18 cellular contexts compared by ENCODE assay signal in genomic region chr7:138169441-138169851, GRCh38.
DNase-seq lines count a peak whose midpoint lies in the region; ATAC-seq and TF ChIP-seq lines count a peak whose summit lies in the region.
"Had no signal": no experiment of that assay in that cellular context is flagged by ENCODE, and none has a peak within 500 bp of the region (broad histone marks: within the 10 kb centered on the region; RNA-seq: fewer than 3 reads in every experiment).

No MANE protein-coding gene starts in this region.

- TF ChIP-seq CTCF in H9 (conservative IDR thresholded peaks at IDR 0.05) = no peak

- H3K9me3 Mint-ChIP-seq in H9 = peaks cover 32 to 34% of the 10 kb centered on the region in 2 experiments

- H3K36me3 ChIP-seq in SJSA1 = no peaks in the 10 kb centered on the region
- no peaks in the 10 kb centered on the region for H3K36me3 ChIP-seq in neuronal stem cell (replicated peaks in 1 of 2; ENCODE audit: control insufficient read depth in 2 of 2, insufficient read depth in 2 of 2, low read length in 2 of 2)
- H3K36me3 ChIP-seq: esophagus squamous epithelium, suprapubic skin had no signal

- H3K27ac ChIP-seq in H9 (ENCODE audit: insufficient read length, low read depth, low read length) (peak overlapping the region; percentile 100), SJSA1 (peak overlapping the region; percentile 45), neuronal stem cell (replicated peaks; ENCODE audit: low read length) (peak overlapping the region; percentile 91)
- H3K27ac ChIP-seq: dorsolateral prefrontal cortex, esophagus squamous epithelium, suprapubic skin had no signal

- no peak overlapping the region for H2AK5ac ChIP-seq in H9 (ENCODE audit: insufficient read length, low read length)
- H2AK5ac ChIP-seq in neuronal stem cell (ENCODE audit: low read depth, low read length) = no peak overlapping the region

- H3K4me3 ChIP-seq in SJSA1 (no peak overlapping the region), neuronal stem cell (ENCODE audit: low read length in 2 of 2) (no peak overlapping the region)
- H3K4me3 ChIP-seq: dorsolateral prefrontal cortex, esophagus squamous epithelium, suprapubic skin had no signal

- H4K20me1 ChIP-seq in H9 (ENCODE audit: control insufficient read depth, insufficient read depth, insufficient read length) = no peaks in the 10 kb centered on the region

- H3K14ac ChIP-seq in H9 (ENCODE audit: insufficient read depth, low read length) (no peak overlapping the region), neuronal stem cell (ENCODE audit: low read length) (no peak overlapping the region)

- H4K5ac ChIP-seq in H9 (ENCODE audit: insufficient read length, low read depth, low read length) = no peak overlapping the region

- no peak overlapping the region for H4K8ac ChIP-seq in H9 (replicated peaks; ENCODE audit: insufficient read length, low read depth, low read length)
- no peak overlapping the region for H4K8ac ChIP-seq in neuronal stem cell (ENCODE audit: low read depth, low read length)

- H3K4me2 ChIP-seq in H9 (ENCODE audit: insufficient read depth, insufficient read length, low read length) (no peak overlapping the region), neuronal stem cell (ENCODE audit: insufficient read depth, low read length, poor library complexity, severe bottlenecking) (no peak overlapping the region)

- intact Hi-C loops in cardiac septum (cut with DNase I) = no loop called here

- no peak overlapping the region for H3T11ph ChIP-seq in H9 (ENCODE audit: low read length)

- H3K9ac ChIP-seq in H9 (ENCODE audit: extremely low read depth, insufficient read length, low read length) (no peak overlapping the region), neuronal stem cell (ENCODE audit: low read depth, low read length, poor library complexity) (no peak overlapping the region)

- peak; percentile 71 for DNase-seq in H9
- peak; percentile 50 to 81 for DNase-seq in SJSA1 (ENCODE audit: low read depth in 1 of 2, low spot score in 2 of 2)
- peak; percentile 95 for DNase-seq in iPS DF 19.7 (ENCODE audit: low read depth, low spot score)
- peak; percentile 82 for DNase-seq in neuronal stem cell (ENCODE audit: low spot score)
- no peak for DNase-seq in cardiac septum (ENCODE audit: low spot score)
- no peak for DNase-seq in NCI-H446 treated with DMSO at 0.1 percent for 48 hours (lab: John Stamatoyannopoulos, UW)
- DNase-seq in NCI-H1105 treated with DMSO at 0.1 percent for 48 hours (lab: John Stamatoyannopoulos, UW) = no peak
- DNase-seq: activated CD4-positive, alpha-beta T cell treated with anti-CD3 and anti-CD28 coated beads for 36 hours; CD8-positive, alpha-beta memory T cell; DMS79 treated with DMSO at 0.1 percent for 48 hours; dorsolateral prefrontal cortex; esophagus squamous epithelium; NCI-H2107; NCI-H748 treated with DMSO at 0.1 percent for 48 hours had no signal

- WGBS in H9 (ENCODE audit: extremely low coverage, insufficient read length, low lambda C conversion rate) = no CpG with 5 or more reads among the region's 3 CpGs
- WGBS in neuronal stem cell (ENCODE audit: extremely low coverage in 2 of 2, insufficient read length in 2 of 2, insufficient replicate concordance in 1 of 2), 2 donors = no CpG with 5 or more reads among the region's 3 CpGs

- H3K23me2 ChIP-seq in H9 (ENCODE audit: insufficient read length, low read depth, low read length, poor library complexity, severe bottlenecking) = no peaks in the 10 kb centered on the region

- no peaks in the 10 kb centered on the region for H3K79me2 ChIP-seq in H9 (ENCODE audit: insufficient read depth, low read length)

- H3K27me3 ChIP-seq in H9 (ENCODE audit: insufficient read depth, low read length) (no peaks in the 10 kb centered on the region), SJSA1 (replicated peaks) (no peaks in the 10 kb centered on the region), neuronal stem cell (ENCODE audit: control insufficient read depth in 3 of 3, insufficient read depth in 3 of 3, low read depth in 1 of 3, low read length in 3 of 3) (no peaks in the 10 kb centered on the region)
- H3K27me3 ChIP-seq: esophagus squamous epithelium, suprapubic skin had no signal

- H3K36me3 Mint-ChIP-seq in H9 (ENCODE audit: insufficient read depth in 1 of 3, low read depth in 3 of 3) = peaks cover 14 to 37% (median 21%) of the 10 kb centered on the region in 3 experiments

- H3K18ac ChIP-seq in H9 (ENCODE audit: insufficient read length, low read depth, low read length) = no peak overlapping the region
- no peak overlapping the region for H3K18ac ChIP-seq in neuronal stem cell (ENCODE audit: low read length)

- H2BK15ac ChIP-seq in H9 (ENCODE audit: low read depth, low read length) (no peak overlapping the region), neuronal stem cell (ENCODE audit: low read length) (no peak overlapping the region)

- H3K4me3 Mint-ChIP-seq in H9 = peak overlapping the region in 1 of 2 experiments; percentile 36; a peak in 2 of 5 replicates
- H3K4me3 Mint-ChIP-seq: activated CD4-positive, alpha-beta T cell treated with anti-CD3 and anti-CD28 coated beads for 36 hours; activated naive CD4-positive, alpha-beta T cell treated with anti-CD3 and anti-CD28 coated beads, Interleukin-2, amount 50 U/mL, for 24 hours; CD8-positive, alpha-beta memory T cell had no signal

- H3K56ac ChIP-seq in H9 (ENCODE audit: insufficient read length, low read depth, low read length) = no peak overlapping the region

- peak overlapping the region; percentile 96 to 99 (median 99) for H3K27ac Mint-ChIP-seq in H9
- H3K27ac Mint-ChIP-seq: activated CD4-positive, alpha-beta T cell treated with anti-CD3 and anti-CD28 coated beads for 36 hours; activated naive CD4-positive, alpha-beta T cell treated with anti-CD3 and anti-CD28 coated beads, Interleukin-2, amount 50 U/mL, for 24 hours; CD8-positive, alpha-beta memory T cell had no signal

- H2BK120ac ChIP-seq in H9 (ENCODE audit: low read depth, low read length, poor library complexity, severe bottlenecking) (peak overlapping the region; percentile 30), neuronal stem cell (ENCODE audit: low read depth, low read length) (no peak overlapping the region)

- H2BK12ac ChIP-seq in H9 (ENCODE audit: insufficient read length, low read depth, low read length) (no peak overlapping the region), neuronal stem cell (ENCODE audit: low read length) (no peak overlapping the region)

- H3K4ac ChIP-seq in H9 (ENCODE audit: low read depth, low read length) (no peak overlapping the region), neuronal stem cell (ENCODE audit: low read length) (no peak overlapping the region)

- no peak overlapping the region for H2BK5ac ChIP-seq in H9 (ENCODE audit: insufficient read length, low read length)
- no peak overlapping the region for H2BK5ac ChIP-seq in neuronal stem cell (ENCODE audit: low read length)

- no peak overlapping the region for H2BK20ac ChIP-seq in H9 (ENCODE audit: low read depth, low read length, poor library complexity, severe bottlenecking)

- H3K9me3 ChIP-seq in H9 (ENCODE audit: control insufficient read depth, low read depth, low read length) (peaks cover 5% of the 10 kb centered on the region), SJSA1 (replicated peaks) (no peaks in the 10 kb centered on the region), neuronal stem cell (replicated peaks in 1 of 2; ENCODE audit: control insufficient read depth in 2 of 2, insufficient read depth in 1 of 2, low read depth in 1 of 2, low read length in 2 of 2) (peaks cover 3 to 48% of the 10 kb centered on the region in 2 donors)

- H4K91ac ChIP-seq in H9 (ENCODE audit: insufficient read length, low read depth, low read length) = no peak overlapping the region
- H4K91ac ChIP-seq in neuronal stem cell (ENCODE audit: low read depth, low read length, poor library complexity) = no peak overlapping the region

- no peak overlapping the region for H3K23ac ChIP-seq in H9 (ENCODE audit: insufficient read length, low read depth, low read length)
- H3K23ac ChIP-seq in neuronal stem cell (ENCODE audit: low read depth, low read length, poor library complexity) = no peak overlapping the region

- H3K4me1 Mint-ChIP-seq in H9 = peaks cover 50 to 52% of the 10 kb centered on the region in 2 experiments
- H3K4me1 Mint-ChIP-seq: activated naive CD4-positive, alpha-beta T cell treated with anti-CD3 and anti-CD28 coated beads, Interleukin-2, amount 50 U/mL, for 24 hours; CD8-positive, alpha-beta memory T cell had no signal

- no peaks in the 10 kb centered on the region for H3K79me1 ChIP-seq in H9 (ENCODE audit: insufficient read depth, low read depth, low read length, poor library complexity, severe bottlenecking)
- H3K79me1 ChIP-seq in neuronal stem cell (ENCODE audit: low read depth, low read length) = no peaks in the 10 kb centered on the region

- no peaks in the 10 kb centered on the region for H3K27me3 Mint-ChIP-seq in H9 (ENCODE audit: low read depth)

- H2AFZ ChIP-seq in H9 (ENCODE audit: low read length) (no peak overlapping the region), neuronal stem cell (ENCODE audit: low read length) (no peak overlapping the region)

- no peak for ATAC-seq in HG03135 (IDR thresholded peaks at IDR 0.05; ENCODE audit: unreplicated experiment)
- ATAC-seq: activated CD4-positive, alpha-beta T cell treated with anti-CD3 and anti-CD28 coated beads for 36 hours; Panc1 had no signal

- H3K4me1 ChIP-seq in H9 (ENCODE audit: insufficient read depth, low read length) (peaks cover 13% of the 10 kb centered on the region; the same call in 1 of the 2 replicates), SJSA1 (replicated peaks) (peaks cover 25% of the 10 kb centered on the region), neuronal stem cell (ENCODE audit: control insufficient read depth in 2 of 2, insufficient read depth in 1 of 2, low read depth in 1 of 2, low read length in 2 of 2) (peaks cover 14 to 28% of the 10 kb centered on the region in 2 donors)
- H3K4me1 ChIP-seq: esophagus squamous epithelium, suprapubic skin had no signal

Comparison
In these comparisons a context has a peak if more than half of its experiments do, and no peak if none do; other contexts are left out.
1. DNase-seq: peak in H9 (single experiment), SJSA1 (2 of 2), iPS DF 19.7 (single experiment) and neuronal stem cell (single experiment); none in cardiac septum (single experiment), NCI-H446 treated with DMSO at 0.1 percent for 48 hours (single experiment) and NCI-H1105 treated with DMSO at 0.1 percent for 48 hours (single experiment).
2. H3K27ac ChIP-seq: peak in every context shown above with its lines; median percentile 100 in H9; 91 in neuronal stem cell; 45 in SJSA1.